ENCODE assay signal across 13 cellular contexts in genomic region chr12:26062566-26062965, GRCh38.
A peak's percentile ranks its signal among the peaks of the same experiment; 100 is the strongest.
DNase-seq lines count a peak whose midpoint lies in the region.
"Had no signal": no experiment of that assay in that cellular context is flagged by ENCODE, and none has a peak within 500 bp of the region (broad histone marks: within the 10 kb centered on the region; RNA-seq: fewer than 3 reads in every experiment).

No MANE protein-coding gene starts in this region.

- DNase-seq in H4 (ENCODE audit: low spot score) (peak; percentile 42), RPMI7951 (ENCODE audit: low read depth) (peak; percentile 59), fibroblast of gingiva (ENCODE audit: low read depth) (peak; percentile 62), renal cortical epithelial cell (ENCODE audit: low read depth) (peak; percentile 84), NCI-H2081 (lab: John Stamatoyannopoulos, UW) (no peak), NCI-H187 (lab: John Stamatoyannopoulos, UW) (no peak)
- no peak for DNase-seq in stimulated activated naive CD4-positive, alpha-beta T cell treated with Interleukin-2 at 50 U/mL for 16 hours (lab: John Stamatoyannopoulos, UW)
- DNase-seq: activated CD8-positive, alpha-beta memory T cell treated with anti-CD3 and anti-CD28 coated beads, Interleukin-2, amount 50 U/mL, for 48 hours; CD8-positive, alpha-beta T cell; left colon; naive thymus-derived CD4-positive, alpha-beta T cell; NCI-H1694; NCI-H774 had no signal

Comparison
In these comparisons a context has a peak if more than half of its experiments do, and no peak if none do; other contexts are left out.
1. DNase-seq: peak in H4 (single experiment), RPMI7951 (single experiment), fibroblast of gingiva (single experiment) and renal cortical epithelial cell (single experiment); none in NCI-H2081 (0 of 2), NCI-H187 (0 of 2) and stimulated activated naive CD4-positive, alpha-beta T cell treated with Interleukin-2 at 50 U/mL for 16 hours (single experiment).